ENCODE assay signal across 1 cellular context in the genomic region with DNA sequence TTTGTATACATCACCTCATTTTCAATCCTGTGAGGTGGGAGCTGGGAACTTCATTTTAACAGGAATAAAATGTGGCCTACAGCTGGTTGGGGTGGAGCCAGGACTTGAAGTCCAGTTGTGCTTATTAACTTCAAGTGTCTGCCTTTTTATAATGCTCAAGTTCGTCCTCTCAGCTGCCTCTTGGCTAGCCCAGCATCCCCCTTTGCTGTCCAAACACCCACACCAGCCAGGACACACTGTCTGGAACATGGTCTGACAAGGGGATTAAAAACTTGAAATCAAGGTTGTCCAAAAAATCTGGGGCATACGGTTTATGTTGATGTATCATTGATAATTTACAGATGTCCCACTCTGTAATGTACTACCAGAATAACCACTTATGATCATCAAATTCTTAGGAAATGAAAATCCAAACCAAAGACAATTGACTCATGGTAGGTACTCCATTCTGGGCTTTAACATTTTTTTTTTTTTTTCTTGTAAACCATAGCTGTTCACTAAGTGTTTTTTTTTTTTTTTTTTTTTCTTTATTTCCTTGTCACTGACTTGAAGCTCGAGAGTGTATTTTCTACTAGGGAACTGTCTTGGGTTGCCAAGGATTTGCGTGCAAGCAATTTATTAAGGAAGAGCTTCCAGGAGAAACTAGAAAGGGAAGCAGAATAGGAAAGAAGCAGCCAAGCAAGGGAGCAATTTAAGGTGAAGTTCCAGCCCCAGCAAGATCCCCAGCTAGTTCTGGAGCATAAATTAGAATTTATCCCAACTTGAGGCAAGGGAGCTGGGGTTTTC.
TF ChIP-seq lines count a peak whose summit lies in the region.

No MANE protein-coding gene starts in this region.

TF ChIP-seq in K562, 482 proteins besides CTCF, POLR2A, EP300 and RAD21 (continued from another document):
- TF ChIP-seq, protein P1, sequence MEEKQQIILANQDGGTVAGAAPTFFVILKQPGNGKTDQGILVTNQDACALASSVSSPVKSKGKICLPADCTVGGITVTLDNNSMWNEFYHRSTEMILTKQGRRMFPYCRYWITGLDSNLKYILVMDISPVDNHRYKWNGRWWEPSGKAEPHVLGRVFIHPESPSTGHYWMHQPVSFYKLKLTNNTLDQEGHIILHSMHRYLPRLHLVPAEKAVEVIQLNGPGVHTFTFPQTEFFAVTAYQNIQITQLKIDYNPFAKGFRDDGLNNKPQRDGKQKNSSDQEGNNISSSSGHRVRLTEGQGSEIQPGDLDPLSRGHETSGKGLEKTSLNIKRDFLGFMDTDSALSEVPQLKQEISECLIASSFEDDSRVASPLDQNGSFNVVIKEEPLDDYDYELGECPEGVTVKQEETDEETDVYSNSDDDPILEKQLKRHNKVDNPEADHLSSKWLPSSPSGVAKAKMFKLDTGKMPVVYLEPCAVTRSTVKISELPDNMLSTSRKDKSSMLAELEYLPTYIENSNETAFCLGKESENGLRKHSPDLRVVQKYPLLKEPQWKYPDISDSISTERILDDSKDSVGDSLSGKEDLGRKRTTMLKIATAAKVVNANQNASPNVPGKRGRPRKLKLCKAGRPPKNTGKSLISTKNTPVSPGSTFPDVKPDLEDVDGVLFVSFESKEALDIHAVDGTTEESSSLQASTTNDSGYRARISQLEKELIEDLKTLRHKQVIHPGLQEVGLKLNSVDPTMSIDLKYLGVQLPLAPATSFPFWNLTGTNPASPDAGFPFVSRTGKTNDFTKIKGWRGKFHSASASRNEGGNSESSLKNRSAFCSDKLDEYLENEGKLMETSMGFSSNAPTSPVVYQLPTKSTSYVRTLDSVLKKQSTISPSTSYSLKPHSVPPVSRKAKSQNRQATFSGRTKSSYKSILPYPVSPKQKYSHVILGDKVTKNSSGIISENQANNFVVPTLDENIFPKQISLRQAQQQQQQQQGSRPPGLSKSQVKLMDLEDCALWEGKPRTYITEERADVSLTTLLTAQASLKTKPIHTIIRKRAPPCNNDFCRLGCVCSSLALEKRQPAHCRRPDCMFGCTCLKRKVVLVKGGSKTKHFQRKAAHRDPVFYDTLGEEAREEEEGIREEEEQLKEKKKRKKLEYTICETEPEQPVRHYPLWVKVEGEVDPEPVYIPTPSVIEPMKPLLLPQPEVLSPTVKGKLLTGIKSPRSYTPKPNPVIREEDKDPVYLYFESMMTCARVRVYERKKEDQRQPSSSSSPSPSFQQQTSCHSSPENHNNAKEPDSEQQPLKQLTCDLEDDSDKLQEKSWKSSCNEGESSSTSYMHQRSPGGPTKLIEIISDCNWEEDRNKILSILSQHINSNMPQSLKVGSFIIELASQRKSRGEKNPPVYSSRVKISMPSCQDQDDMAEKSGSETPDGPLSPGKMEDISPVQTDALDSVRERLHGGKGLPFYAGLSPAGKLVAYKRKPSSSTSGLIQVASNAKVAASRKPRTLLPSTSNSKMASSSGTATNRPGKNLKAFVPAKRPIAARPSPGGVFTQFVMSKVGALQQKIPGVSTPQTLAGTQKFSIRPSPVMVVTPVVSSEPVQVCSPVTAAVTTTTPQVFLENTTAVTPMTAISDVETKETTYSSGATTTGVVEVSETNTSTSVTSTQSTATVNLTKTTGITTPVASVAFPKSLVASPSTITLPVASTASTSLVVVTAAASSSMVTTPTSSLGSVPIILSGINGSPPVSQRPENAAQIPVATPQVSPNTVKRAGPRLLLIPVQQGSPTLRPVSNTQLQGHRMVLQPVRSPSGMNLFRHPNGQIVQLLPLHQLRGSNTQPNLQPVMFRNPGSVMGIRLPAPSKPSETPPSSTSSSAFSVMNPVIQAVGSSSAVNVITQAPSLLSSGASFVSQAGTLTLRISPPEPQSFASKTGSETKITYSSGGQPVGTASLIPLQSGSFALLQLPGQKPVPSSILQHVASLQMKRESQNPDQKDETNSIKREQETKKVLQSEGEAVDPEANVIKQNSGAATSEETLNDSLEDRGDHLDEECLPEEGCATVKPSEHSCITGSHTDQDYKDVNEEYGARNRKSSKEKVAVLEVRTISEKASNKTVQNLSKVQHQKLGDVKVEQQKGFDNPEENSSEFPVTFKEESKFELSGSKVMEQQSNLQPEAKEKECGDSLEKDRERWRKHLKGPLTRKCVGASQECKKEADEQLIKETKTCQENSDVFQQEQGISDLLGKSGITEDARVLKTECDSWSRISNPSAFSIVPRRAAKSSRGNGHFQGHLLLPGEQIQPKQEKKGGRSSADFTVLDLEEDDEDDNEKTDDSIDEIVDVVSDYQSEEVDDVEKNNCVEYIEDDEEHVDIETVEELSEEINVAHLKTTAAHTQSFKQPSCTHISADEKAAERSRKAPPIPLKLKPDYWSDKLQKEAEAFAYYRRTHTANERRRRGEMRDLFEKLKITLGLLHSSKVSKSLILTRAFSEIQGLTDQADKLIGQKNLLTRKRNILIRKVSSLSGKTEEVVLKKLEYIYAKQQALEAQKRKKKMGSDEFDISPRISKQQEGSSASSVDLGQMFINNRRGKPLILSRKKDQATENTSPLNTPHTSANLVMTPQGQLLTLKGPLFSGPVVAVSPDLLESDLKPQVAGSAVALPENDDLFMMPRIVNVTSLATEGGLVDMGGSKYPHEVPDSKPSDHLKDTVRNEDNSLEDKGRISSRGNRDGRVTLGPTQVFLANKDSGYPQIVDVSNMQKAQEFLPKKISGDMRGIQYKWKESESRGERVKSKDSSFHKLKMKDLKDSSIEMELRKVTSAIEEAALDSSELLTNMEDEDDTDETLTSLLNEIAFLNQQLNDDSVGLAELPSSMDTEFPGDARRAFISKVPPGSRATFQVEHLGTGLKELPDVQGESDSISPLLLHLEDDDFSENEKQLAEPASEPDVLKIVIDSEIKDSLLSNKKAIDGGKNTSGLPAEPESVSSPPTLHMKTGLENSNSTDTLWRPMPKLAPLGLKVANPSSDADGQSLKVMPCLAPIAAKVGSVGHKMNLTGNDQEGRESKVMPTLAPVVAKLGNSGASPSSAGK (IDR thresholded peaks at IDR 0.05) = no peak
